ENCODE assay signal across 1 cellular context in the genomic region with DNA sequence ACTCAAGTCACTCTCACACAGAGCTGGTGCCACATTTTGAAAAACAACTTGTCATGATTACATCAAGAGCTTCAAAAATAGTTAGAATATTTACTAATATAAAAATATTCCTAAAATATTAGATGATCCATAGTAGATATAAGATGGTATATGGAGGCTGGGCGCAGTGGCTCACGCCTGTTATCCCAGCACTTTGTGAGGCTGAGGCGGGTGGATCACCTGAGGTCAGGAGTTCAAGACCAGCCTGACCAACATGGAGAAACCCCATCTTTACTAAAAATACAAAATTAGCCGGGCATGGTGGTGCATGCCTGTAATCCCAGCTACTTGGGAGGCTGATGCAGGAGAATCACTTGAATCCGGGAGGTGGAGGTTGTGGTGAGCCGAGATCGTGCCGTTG.
A peak's percentile ranks its signal among the peaks of the same experiment; 100 is the strongest.
DNase-seq lines count a peak whose midpoint lies in the region; ATAC-seq, FAIRE-seq and TF ChIP-seq lines count a peak whose summit lies in the region.
"Not testable (repeated sequence)": the region's sequence is repeated elsewhere in the genome, so short reads cannot be mapped to it uniquely, and the experiment has no call there.

No MANE protein-coding gene starts in this region.

- H3K4me2 ChIP-seq in K562 (ENCODE audit: insufficient read depth, low read length): not testable (repeated sequence)

- not testable (repeated sequence) for H3K4me3 ChIP-seq in K562

- H2AFZ ChIP-seq in K562 (ENCODE audit: low read depth, low read length): 0 out of 2 replicates have a peak overlapping the region, but pooled peaks have one; percentile 38

- intact Hi-C loops in K562 (cut with micrococcal nuclease): not testable (repeated sequence)

- not testable (repeated sequence) for H3K9ac ChIP-seq in K562 (ENCODE audit: insufficient read depth in 1 of 2, low read depth in 2 of 2, low read length in 2 of 2)

- BruUV-seq in K562 (replicated peaks; lab: Mats Ljungman, UMichigan): not testable (repeated sequence)

- ATAC-seq in K562: not testable (repeated sequence)

- not testable (repeated sequence) for DNase-seq in K562 (ENCODE audit: extremely low read depth in 1 of 4, low spot score in 3 of 4)

- H3K4me1 ChIP-seq in K562 (replicated peaks in 1 of 2; ENCODE audit: control insufficient read depth in 2 of 2, insufficient read depth in 2 of 2, low read length in 2 of 2): peaks cover 17 to 28% of the 10 kb centered on the region in 2 experiments; a peak in 4 of 5 replicates

- not testable (repeated sequence) for TF ChIP-seq EP300 in K562 (IDR thresholded peaks at IDR 0.05; ENCODE audit: low read length)

- H3K36me3 ChIP-seq in K562 (ENCODE audit: control insufficient read depth, insufficient read depth, low read length): not testable (repeated sequence)

- not testable (repeated sequence) for TF ChIP-seq CTCF in K562 (IDR thresholded peaks at IDR 0.05 in 2 of 3, conservative IDR thresholded peaks at IDR 0.05 in 1 of 3; ENCODE audit: insufficient read depth in 2 of 3, low read depth in 1 of 3, low read length in 3 of 3)

- not testable (repeated sequence) for H3K9me3 ChIP-seq in K562 (replicated peaks; ENCODE audit: control insufficient read depth, insufficient read depth, low read depth, low read length)

- H3K9me1 ChIP-seq in K562 (ENCODE audit: control insufficient read depth, insufficient read depth, low read length): not testable (repeated sequence)

- 0 out of 3 replicates have a peak overlapping the region, but pooled peaks have one; percentile 19 for H3K27ac ChIP-seq in K562 (ENCODE audit: extremely low read depth, low read depth, low read length)

- POLR2A ChIA-PET in K562 (lab: Yijun Ruan, JAX): interaction anchor here (1.2 kb wide), 1 partner anchor 16 kb away, joined by 3 read pairs; no protein-coding TSS in a partner anchor

- H4K20me1 ChIP-seq in K562 (replicated peaks; ENCODE audit: control insufficient read depth, insufficient read depth, low read length): not testable (repeated sequence)

- not testable (repeated sequence) for H3K79me2 ChIP-seq in K562 (ENCODE audit: control insufficient read depth, insufficient read depth, low read length)

- WGBS in K562 (ENCODE audit: insufficient coverage, low coverage, missing lambda C conversion rate): 96% methylated on average over 4 of the region's 8 CpGs

- FAIRE-seq in K562 (lab: Jason Lieb, UNC): not testable (repeated sequence)

- in situ Hi-C loops in K562 (cut with MboI): not testable (repeated sequence)

- TF ChIP-seq POLR2A in K562 (conservative IDR thresholded peaks at IDR 0.05): not testable (repeated sequence)

- not testable (repeated sequence) for H3K27me3 ChIP-seq in K562 (ENCODE audit: control insufficient read depth in 2 of 2, insufficient read depth in 2 of 2, low read length in 2 of 2)

- CTCF ChIA-PET in K562 (lab: Yijun Ruan, JAX; ENCODE audit: low intra/inter-chr PET ratio): not testable (repeated sequence)

- TF ChIP-seq RAD21 in K562 (CRISPR knock-in tag; conservative IDR thresholded peaks at IDR 0.05 in 1 of 2, IDR thresholded peaks at IDR 0.05 in 1 of 2): not testable (repeated sequence)
